Comparison of ENCODE assay signal across 32 cellular contexts in genomic region chr5:85340790-85341189, GRCh38.
"Had no signal": no experiment of that assay in that cellular context is flagged by ENCODE, and none has a peak within 500 bp of the region (broad histone marks: within the 10 kb centered on the region; RNA-seq: fewer than 3 reads in every experiment).

No MANE protein-coding gene starts in this region.

- H3K27ac ChIP-seq: ascending aorta, cardiac muscle cell, VCaP had no signal

- FAIRE-seq: bronchial epithelial cell, TTC549 had no signal

- H3K36me3 ChIP-seq: ascending aorta, cardiac muscle cell had no signal

- H3K27me3 ChIP-seq: ascending aorta, cardiac muscle cell had no signal

- ATAC-seq: activated CD4-positive, alpha-beta T cell treated with anti-CD3 and anti-CD28 coated beads for 36 hours; activated CD4-positive, CD25-positive, alpha-beta regulatory T cell treated with anti-CD3 and anti-CD28 coated beads, Interleukin-2, amount 50 U/mL, for 24 hours; activated CD8-positive, alpha-beta memory T cell treated with anti-CD3 and anti-CD28 coated beads, Interleukin-2, amount 10 ng/mL, durations not matched to agents 7 days and 5 days; activated CD8-positive, alpha-beta T cell treated with anti-CD3 and anti-CD28 coated beads, Interleukin-2, amount 10 ng/mL, durations not matched to agents 7 days and 5 days; activated naive CD8-positive, alpha-beta T cell treated with anti-CD3 and anti-CD28 coated beads, Interleukin-2, amount 50 U/mL, for 24 hours; WTC11 had no signal

- H3K4me1 ChIP-seq: ascending aorta had no signal

- H3K4me3 ChIP-seq: ascending aorta, cardiac muscle cell had no signal

- DNase-seq: activated CD4-positive, alpha-beta memory T cell treated with anti-CD3 and anti-CD28 coated beads, Interleukin-2, amount 10 ng/mL, durations not matched to agents 7 days and 5 days; activated CD4-positive, alpha-beta T cell treated with anti-CD3 and anti-CD28 coated beads for 1 hour; activated CD4-positive, alpha-beta T cell treated with anti-CD3 and anti-CD28 coated beads for 36 hours; activated CD4-positive, alpha-beta T cell treated with anti-CD3 and anti-CD28 coated beads for 48 hours; activated CD4-positive, alpha-beta T cell treated with anti-CD3 and anti-CD28 coated beads, Interleukin-2, amount 10 ng/mL, durations not matched to agents 7 days and 5 days; activated CD4-positive, alpha-beta T cell treated with anti-CD3 and anti-CD28 coated beads, Interleukin-2, amount 50 U/mL, for 48 hours; activated CD4-positive, CD25-positive, alpha-beta regulatory T cell; activated CD8-positive, alpha-beta memory T cell treated with anti-CD3 and anti-CD28 coated beads for 24 hours; activated CD8-positive, alpha-beta memory T cell treated with anti-CD3 and anti-CD28 coated beads, Interleukin-2, amount 10 ng/mL, durations not matched to agents 7 days and 5 days; activated CD8-positive, alpha-beta memory T cell treated with anti-CD3 and anti-CD28 coated beads, Interleukin-2, amount 50 U/mL, for 48 hours; activated CD8-positive, alpha-beta T cell treated with anti-CD3 and anti-CD28 coated beads, Interleukin-2, amount 10 ng/mL, durations not matched to agents 7 days and 5 days; activated effector memory CD4-positive, alpha-beta T cell treated with Interleukin-2 at 50 U/mL for 16 hours; activated gamma-delta T cell; activated naive CD4-positive, alpha-beta T cell treated with anti-CD3 and anti-CD28 coated beads, Interleukin-2, amount 10 ng/mL, durations not matched to agents 7 days and 5 days; activated naive CD4-positive, alpha-beta T cell treated with Interleukin-2 at 50 U/mL for 16 hours; activated naive CD8-positive, alpha-beta T cell treated with anti-CD3 and anti-CD28 coated beads, Interleukin-2, amount 10 ng/mL, durations not matched to agents 7 days and 5 days; activated naive CD8-positive, alpha-beta T cell treated with anti-CD3 and anti-CD28 coated beads, Interleukin-2, amount 50 U/mL, for 24 hours; activated T-cell treated with anti-CD3 and anti-CD28 coated beads, Interleukin-2, amount 50 U/mL, for 24 hours; activated T-cell treated with anti-CD3 and anti-CD28 coated beads, Interleukin-2, amount 50 U/mL, for 48 hours; amygdala; anterior cingulate cortex; caudate nucleus; cerebellar nuclear complex; T-helper 2 cell; T-helper 9 cell had no signal

- H3K9me3 ChIP-seq: ascending aorta had no signal
